8 cellular contexts compared by ENCODE assay signal in genomic region chr6:43269273-43270007, GRCh38. TPM values are rescaled to one million over a fixed set of nuclear protein-coding genes. Genes with fewer than 3 reads are reported as not detected.
DNase-seq lines count a peak whose midpoint lies in the region; ATAC-seq, FAIRE-seq and TF ChIP-seq lines count a peak whose summit lies in the region.

No MANE protein-coding gene starts in this region.

- TF ChIP-seq CTCF in kidney epithelial cell (IDR thresholded peaks at IDR 0.05; ENCODE audit: insufficient read depth, low read length, poor library complexity, severe bottlenecking) = no peak

- peaks cover 36% of the 10 kb centered on the region for H3K27me3 ChIP-seq in kidney epithelial cell (ENCODE audit: control insufficient read depth, insufficient read depth, low read length)

- ATAC-seq in Right ventricle myocardium inferior = peak; percentile 22
- ATAC-seq in stimulated activated effector memory CD8-positive, alpha-beta T cell treated with anti-CD3 and anti-CD28 coated beads, Interleukin-12 subunit alpha, Interleukin-12 subunit beta, amount 100 ng/mL, for 72 hours = peak; percentile 63
- ATAC-seq in GM19452 (IDR thresholded peaks at IDR 0.05; ENCODE audit: unreplicated experiment) = no peak

- intact Hi-C loops in Right ventricle myocardium inferior (cut with DNase I) (no loop called here), cardiac septum (cut with DNase I) (loop anchor here (2.0 to 5.0 kb wide), 2 partner anchors 59 to 238 kb away; no protein-coding TSS in a partner anchor)

- H3K4me3 ChIP-seq in kidney epithelial cell (ENCODE audit: low read depth, low read length) = peak overlapping the region; percentile 3

- DNase-seq in Right ventricle myocardium inferior (ENCODE audit: missing footprints) (no peak), cardiac septum (ENCODE audit: low spot score) (no peak), kidney epithelial cell (ENCODE audit: low read depth) (no peak), GM19239 (ENCODE audit: insufficient read length, low spot score) (no peak), SKM-1 (lab: John Stamatoyannopoulos, UW; ENCODE audit: unreplicated experiment) (no peak)
- peak; percentile 56 for DNase-seq in activated naive CD8-positive, alpha-beta T cell treated with anti-CD3 and anti-CD28 coated beads for 36 hours
- DNase-seq in stimulated activated effector memory CD8-positive, alpha-beta T cell treated with anti-CD3 and anti-CD28 coated beads, Interleukin-12 subunit alpha, Interleukin-12 subunit beta, amount 100 ng/mL, for 72 hours (ENCODE audit: low spot score in 2 of 2) = peak in 1 of 2 donors; percentile 70

- FAIRE-seq in GM19239 (lab: Jason Lieb, UNC) = no peak

- H3K4me3 Mint-ChIP-seq in activated naive CD8-positive, alpha-beta T cell treated with anti-CD3 and anti-CD28 coated beads for 36 hours = peak overlapping the region; percentile 27
- peak overlapping the region; percentile 65 for H3K4me3 Mint-ChIP-seq in stimulated activated effector memory CD8-positive, alpha-beta T cell treated with anti-CD3 and anti-CD28 coated beads, Interleukin-12 subunit alpha, Interleukin-12 subunit beta, amount 100 ng/mL, for 72 hours

- H3K36me3 ChIP-seq in kidney epithelial cell (ENCODE audit: control insufficient read depth, insufficient read depth, low read length) = no peaks in the 10 kb centered on the region

- H3K9me3 Mint-ChIP-seq in activated naive CD8-positive, alpha-beta T cell treated with anti-CD3 and anti-CD28 coated beads for 36 hours = no peaks in the 10 kb centered on the region
- no peaks in the 10 kb centered on the region for H3K9me3 Mint-ChIP-seq in stimulated activated effector memory CD8-positive, alpha-beta T cell treated with anti-CD3 and anti-CD28 coated beads, Interleukin-12 subunit alpha, Interleukin-12 subunit beta, amount 100 ng/mL, for 72 hours

- H3K36me3 Mint-ChIP-seq in activated naive CD8-positive, alpha-beta T cell treated with anti-CD3 and anti-CD28 coated beads for 36 hours = no peaks in the 10 kb centered on the region
- no peaks in the 10 kb centered on the region for H3K36me3 Mint-ChIP-seq in stimulated activated effector memory CD8-positive, alpha-beta T cell treated with anti-CD3 and anti-CD28 coated beads, Interleukin-12 subunit alpha, Interleukin-12 subunit beta, amount 100 ng/mL, for 72 hours

- H3K27ac Mint-ChIP-seq in activated naive CD8-positive, alpha-beta T cell treated with anti-CD3 and anti-CD28 coated beads for 36 hours = no peak overlapping the region
- no peak overlapping the region for H3K27ac Mint-ChIP-seq in stimulated activated effector memory CD8-positive, alpha-beta T cell treated with anti-CD3 and anti-CD28 coated beads, Interleukin-12 subunit alpha, Interleukin-12 subunit beta, amount 100 ng/mL, for 72 hours

- peaks cover 7% of the 10 kb centered on the region for H3K4me1 Mint-ChIP-seq in activated naive CD8-positive, alpha-beta T cell treated with anti-CD3 and anti-CD28 coated beads for 36 hours
- H3K4me1 Mint-ChIP-seq in stimulated activated effector memory CD8-positive, alpha-beta T cell treated with anti-CD3 and anti-CD28 coated beads, Interleukin-12 subunit alpha, Interleukin-12 subunit beta, amount 100 ng/mL, for 72 hours = peaks cover 19% of the 10 kb centered on the region

- peaks cover 25% of the 10 kb centered on the region for H3K27me3 Mint-ChIP-seq in activated naive CD8-positive, alpha-beta T cell treated with anti-CD3 and anti-CD28 coated beads for 36 hours

RNA-seq across cellular contexts. Expression of gene TTBK1, which starts 26.2 kb away (rescaled TPM):
- total RNA-seq in Right ventricle myocardium inferior (0.19 TPM), cardiac septum (0.35 TPM), kidney epithelial cell (0.41 and 0.67 TPM in 2 replicates)
- total RNA-seq in activated naive CD8-positive, alpha-beta T cell treated with anti-CD3 and anti-CD28 coated beads for 36 hours = under 1 TPM; 0.12 to 0.14 TPM

RNA-seq across cellular contexts. Expression of gene SLC22A7, which starts 28.6 kb away (rescaled TPM):
- total RNA-seq in Right ventricle myocardium inferior (not detected), cardiac septum (not detected), kidney epithelial cell (not detected in 2 replicates)
- not detected for total RNA-seq in activated naive CD8-positive, alpha-beta T cell treated with anti-CD3 and anti-CD28 coated beads for 36 hours

RNA-seq across cellular contexts. Expression of gene CRIP3, which starts 39.2 kb away (rescaled TPM):
- 7.1 TPM for total RNA-seq in Right ventricle myocardium inferior
- 11.2 TPM for total RNA-seq in cardiac septum
- total RNA-seq in activated naive CD8-positive, alpha-beta T cell treated with anti-CD3 and anti-CD28 coated beads for 36 hours = 1 to 10 TPM; 1.4 to 1.5 TPM
- 0.67 TPM in 1 of 2 replicates, not detected in the other for total RNA-seq in kidney epithelial cell

RNA-seq across cellular contexts. Expression of gene DNPH1, which starts 40.2 kb away (rescaled TPM):
- total RNA-seq in Right ventricle myocardium inferior (29.9 TPM), cardiac septum (23.2 TPM), kidney epithelial cell (239 and 284 TPM in 2 replicates)
- total RNA-seq in activated naive CD8-positive, alpha-beta T cell treated with anti-CD3 and anti-CD28 coated beads for 36 hours = 10 to 100 TPM; 55.8 to 56.1 TPM
